Comparison of ENCODE assay signal across 8 cellular contexts in genomic region chr11:910589-911030, GRCh38. TPM values are rescaled to one million over a fixed set of nuclear protein-coding genes. Genes with fewer than 3 reads are reported as not detected.
DNase-seq lines count a peak whose midpoint lies in the region; ATAC-seq and TF ChIP-seq lines count a peak whose summit lies in the region.

Gene CHID1 (minus strand): TSS chr11:910810. CDS start chr11:904816, 5,994 bp downstream.

- intact Hi-C loops in naive thymus-derived CD4-positive, alpha-beta T cell (cut with micrococcal nuclease) = loop anchor here (1.0 to 10.0 kb wide), 8 partner anchors 15 to 474 kb away; partner anchors contain the start of genes AP2A2 (in 2 of the 2), BRSK2 (in 1 of the 2), DEAF1 (in 1 of the 2) and PHRF1 (in 1 of the 2)

- peaks cover 5 to 17% (median 6%) of the 10 kb centered on the region in 3 donors for H3K4me1 Mint-ChIP-seq in IgD-negative memory B cell
- H3K4me1 Mint-ChIP-seq in naive thymus-derived CD4-positive, alpha-beta T cell = peaks cover 15 to 24% (median 21%) of the 10 kb centered on the region in 7 donors
- peaks cover 22 to 36% of the 10 kb centered on the region in 2 donors for H3K4me1 Mint-ChIP-seq in stimulated activated naive B cell treated with anti-CD40 and anti-IgM and Interleukin-4, amounts not matched to agents 10 μg/mL and 1 μg/mL and 100 μg/mL, for 72 hours

- peaks cover 1% of the 10 kb centered on the region for H3K36me3 Mint-ChIP-seq in IgD-negative memory B cell
- H3K36me3 Mint-ChIP-seq in naive thymus-derived CD4-positive, alpha-beta T cell = peaks cover 0 to 6% (median 0%) of the 10 kb centered on the region in 5 donors
- H3K36me3 Mint-ChIP-seq in stimulated activated naive B cell treated with anti-CD40 and anti-IgM and Interleukin-4, amounts not matched to agents 10 μg/mL and 1 μg/mL and 100 μg/mL, for 72 hours = peaks cover 2 to 10% of the 10 kb centered on the region in 2 donors

- H3K36me3 ChIP-seq in Peyer's patch = no peaks in the 10 kb centered on the region
- H3K36me3 ChIP-seq in naive thymus-derived CD4-positive, alpha-beta T cell (ENCODE audit: control insufficient read depth in 2 of 3, insufficient read depth in 3 of 3, low read length in 3 of 3) = peaks cover 0 to 11% (median 0%) of the 10 kb centered on the region in 3 experiments

- peak within 1 kb of the TSS; percentile 82 to 95 (median 90) for H3K27ac ChIP-seq in Peyer's patch
- peak within 1 kb of the TSS; percentile 79 for H3K27ac ChIP-seq in naive thymus-derived CD4-positive, alpha-beta T cell (ENCODE audit: low read depth, low read length)

- CTCF ChIA-PET in naive thymus-derived CD4-positive, alpha-beta T cell (lab: Charles Lee) = interaction anchor here (1.3 kb wide), 1 partner anchor 62 kb away, joined by 3 read pairs; no protein-coding TSS in a partner anchor

- POLR2A ChIA-PET in naive thymus-derived CD4-positive, alpha-beta T cell (lab: Charles Lee) = interaction anchor here (0.7 to 1.4 kb wide), 4 partner anchors 9 to 17 kb away, joined by 3 to 6 read pairs (median 4); no protein-coding TSS in a partner anchor

- peak in 1 of 2 donors; percentile 43 for TF ChIP-seq POLR2A in Peyer's patch (IDR thresholded peaks at IDR 0.05)

- no peaks in the 10 kb centered on the region for H3K9me3 ChIP-seq in Peyer's patch
- no peaks in the 10 kb centered on the region for H3K9me3 ChIP-seq in naive thymus-derived CD4-positive, alpha-beta T cell (ENCODE audit: control insufficient read depth in 2 of 3, low read length in 3 of 3)

- H3K27me3 ChIP-seq in Peyer's patch = no peaks in the 10 kb centered on the region
- H3K27me3 ChIP-seq in naive thymus-derived CD4-positive, alpha-beta T cell (ENCODE audit: control insufficient read depth in 2 of 2, insufficient read depth in 2 of 2, low read length in 2 of 2) = no peaks in the 10 kb centered on the region

- H3K9me3 Mint-ChIP-seq in IgD-negative memory B cell = no peaks in the 10 kb centered on the region
- no peaks in the 10 kb centered on the region for H3K9me3 Mint-ChIP-seq in naive thymus-derived CD4-positive, alpha-beta T cell
- no peaks in the 10 kb centered on the region for H3K9me3 Mint-ChIP-seq in stimulated activated naive B cell treated with anti-CD40 and anti-IgM and Interleukin-4, amounts not matched to agents 10 μg/mL and 1 μg/mL and 100 μg/mL, for 72 hours

- ATAC-seq in GM21529 (IDR thresholded peaks at IDR 0.05; ENCODE audit: unreplicated experiment) = peak; percentile 91
- ATAC-seq in naive thymus-derived CD4-positive, alpha-beta T cell = peak; percentile 98
- peak; percentile 91 to 93 for ATAC-seq in stimulated activated naive B cell treated with anti-CD40 and anti-IgM and Interleukin-4, amounts not matched to agents 10 μg/mL and 1 μg/mL and 100 μg/mL, for 72 hours (replicated peaks)

- H3K27me3 Mint-ChIP-seq in IgD-negative memory B cell = no peaks in the 10 kb centered on the region
- no peaks in the 10 kb centered on the region for H3K27me3 Mint-ChIP-seq in naive thymus-derived CD4-positive, alpha-beta T cell
- no peaks in the 10 kb centered on the region for H3K27me3 Mint-ChIP-seq in stimulated activated naive B cell treated with anti-CD40 and anti-IgM and Interleukin-4, amounts not matched to agents 10 μg/mL and 1 μg/mL and 100 μg/mL, for 72 hours

- H3K4me3 Mint-ChIP-seq in IgD-negative memory B cell = peak within 1 kb of the TSS; percentile 87 to 97 (median 94)
- peak within 1 kb of the TSS; percentile 82 to 99 (median 90) for H3K4me3 Mint-ChIP-seq in naive thymus-derived CD4-positive, alpha-beta T cell
- peak within 1 kb of the TSS; percentile 95 to 97 for H3K4me3 Mint-ChIP-seq in stimulated activated naive B cell treated with anti-CD40 and anti-IgM and Interleukin-4, amounts not matched to agents 10 μg/mL and 1 μg/mL and 100 μg/mL, for 72 hours

- peaks cover 0 to 14% (median 3%) of the 10 kb centered on the region in 4 donors for H3K4me1 ChIP-seq in Peyer's patch
- peaks cover 4 to 10% of the 10 kb centered on the region in 2 donors for H3K4me1 ChIP-seq in naive thymus-derived CD4-positive, alpha-beta T cell (ENCODE audit: control insufficient read depth in 2 of 2, insufficient read depth in 2 of 2, low read length in 2 of 2)

- no peak for TF ChIP-seq CTCF in Peyer's patch (IDR thresholded peaks at IDR 0.05)

- peak within 1 kb of the TSS in 2 of 3 donors; percentile 32 to 83 for H3K27ac Mint-ChIP-seq in IgD-negative memory B cell
- peak within 1 kb of the TSS; percentile 73 to 97 (median 86) for H3K27ac Mint-ChIP-seq in naive thymus-derived CD4-positive, alpha-beta T cell
- H3K27ac Mint-ChIP-seq in stimulated activated naive B cell treated with anti-CD40 and anti-IgM and Interleukin-4, amounts not matched to agents 10 μg/mL and 1 μg/mL and 100 μg/mL, for 72 hours = peak within 1 kb of the TSS; percentile 96

- DNase-seq in DMS153 (lab: John Stamatoyannopoulos, UW) (peak; percentile 64), Peyer's patch (peak; percentile 77 to 94 (median 93)), activated T-helper 1 cell treated with Interleukin-2 at 50 U/mL for 16 hours (ENCODE audit: low read depth) (peak; percentile 79), fibroblast of gingiva (ENCODE audit: low read depth) (peak; percentile 71)
- peak; percentile 60 to 94 (median 73) for DNase-seq in naive thymus-derived CD4-positive, alpha-beta T cell
- DNase-seq in stimulated activated naive B cell treated with anti-CD40 and anti-IgM and Interleukin-4, amounts not matched to agents 10 μg/mL and 1 μg/mL and 100 μg/mL, for 72 hours = peak; percentile 89

- peak within 1 kb of the TSS; percentile 69 to 99 (median 90) for H3K4me3 ChIP-seq in Peyer's patch
- peak within 1 kb of the TSS; percentile 68 for H3K4me3 ChIP-seq in naive thymus-derived CD4-positive, alpha-beta T cell (ENCODE audit: low read length)

RNA-seq across cellular contexts. Expression of gene CHID1, which starts in this region (rescaled TPM):
- 47.5 TPM for polyA plus RNA-seq in IgD-negative memory B cell
- 10 to 100 TPM; 50.6 to 72.6 (median 57.2) TPM for total RNA-seq in Peyer's patch
- 10 to 100 TPM; 30.8 to 56.3 (median 53.0) TPM for total RNA-seq in naive thymus-derived CD4-positive, alpha-beta T cell
- 10 to 100 TPM; 57.5 to 61.0 TPM for polyA plus RNA-seq in naive thymus-derived CD4-positive, alpha-beta T cell

Comparison
In these comparisons a context has a peak if more than half of its experiments do, and no peak if none do; other contexts are left out.
1. Peak in every context shown above with its lines: DNase-seq, ATAC-seq, H3K4me3 ChIP-seq and H3K27ac ChIP-seq.